Comparison of ENCODE assay signal across 15 cellular contexts in genomic region chr1:224544711-224545110, GRCh38.
DNase-seq lines count a peak whose midpoint lies in the region; ATAC-seq and TF ChIP-seq lines count a peak whose summit lies in the region.
"Had no signal": no experiment of that assay in that cellular context is flagged by ENCODE, and none has a peak within 500 bp of the region (broad histone marks: within the 10 kb centered on the region; RNA-seq: fewer than 3 reads in every experiment).

No MANE protein-coding gene starts in this region.

- H3K9me2 ChIP-seq in GM23248 (ENCODE audit: insufficient read depth) (no peaks in the 10 kb centered on the region), PC-9 (ENCODE audit: insufficient read depth) (no peaks in the 10 kb centered on the region)

- H3K36me3 ChIP-seq in GM23248 (ENCODE audit: low read depth) (no peaks in the 10 kb centered on the region), PC-9 (ENCODE audit: low read depth) (no peaks in the 10 kb centered on the region), esophagus muscularis mucosa (no peaks in the 10 kb centered on the region), subcutaneous abdominal adipose tissue (ENCODE audit: control insufficient read depth in 5 of 5, insufficient read depth in 5 of 5, low read length in 5 of 5) (no peaks in the 10 kb centered on the region)

- no peak for TF ChIP-seq POLR2A in esophagus muscularis mucosa (IDR thresholded peaks at IDR 0.05; ENCODE audit: low read depth)

- POLR2A ChIA-PET in PC-9 (lab: Charles Lee; ENCODE audit: unreplicated experiment), result no interaction called here

- ATAC-seq in GM21515 (IDR thresholded peaks at IDR 0.05; ENCODE audit: unreplicated experiment) (no peak), GM21367 (IDR thresholded peaks at IDR 0.05; ENCODE audit: unreplicated experiment) (no peak), GM18511 (IDR thresholded peaks at IDR 0.05; ENCODE audit: unreplicated experiment) (no peak)
- ATAC-seq: T-helper 17 cell had no signal

- no peaks in the 10 kb centered on the region for H3K27me3 ChIP-seq in GM23248 (replicated peaks; ENCODE audit: insufficient read depth)
- no peaks in the 10 kb centered on the region for H3K27me3 ChIP-seq in PC-9 (ENCODE audit: insufficient read depth, low read depth)
- H3K27me3 ChIP-seq in esophagus muscularis mucosa, result no peaks in the 10 kb centered on the region
- no peaks in the 10 kb centered on the region for H3K27me3 ChIP-seq in subcutaneous abdominal adipose tissue (ENCODE audit: control insufficient read depth in 5 of 5, insufficient read depth in 4 of 5, low read length in 5 of 5)

- 50% methylated on average over 2 of the region's 2 CpGs for WGBS in GM23248 (ENCODE audit: low coverage in 1 of 2, low lambda C conversion rate in 2 of 2, missing lambda C conversion rate in 2 of 2), 2 experiments
- WGBS in esophagus muscularis mucosa, result 83% methylated on average over 2 of the region's 2 CpGs

- no TSS peak for BruUV-seq in PC-9 (replicated peaks; lab: Mats Ljungman, UMichigan)

- H3F3A ChIP-seq in GM23248 (ENCODE audit: insufficient read depth), result peaks cover 49% of the 10 kb centered on the region
- H3F3A ChIP-seq in PC-9 (ENCODE audit: insufficient read depth, low read depth), result peaks cover 30% of the 10 kb centered on the region

- intact Hi-C loops in PC-9 (cut with micrococcal nuclease; ENCODE audit: unreplicated experiment), result no loop called here
- intact Hi-C loops in esophagus muscularis mucosa (cut with DNase I), result no loop called here

- peaks cover 56% of the 10 kb centered on the region for H3K4me1 ChIP-seq in GM23248 (ENCODE audit: insufficient read depth)
- peaks cover 46% of the 10 kb centered on the region for H3K4me1 ChIP-seq in PC-9 (replicated peaks; ENCODE audit: insufficient read depth)
- no peaks in the 10 kb centered on the region for H3K4me1 ChIP-seq in esophagus muscularis mucosa
- H3K4me1 ChIP-seq in subcutaneous abdominal adipose tissue (ENCODE audit: control insufficient read depth in 5 of 5, insufficient read depth in 5 of 5, low read length in 5 of 5), result peaks cover 0 to 32% (median 9%) of the 10 kb centered on the region in 5 donors
- H3K4me1 ChIP-seq: Caco-2 had no signal

- H3K79me2 ChIP-seq in GM23248 (ENCODE audit: insufficient read depth) (no peaks in the 10 kb centered on the region), PC-9 (ENCODE audit: low read depth) (no peaks in the 10 kb centered on the region)

- peak overlapping the region; percentile 53 for H3K4me2 ChIP-seq in GM23248 (ENCODE audit: unreplicated experiment)
- H3K4me2 ChIP-seq in PC-9, result peak overlapping the region; percentile 71

- peak overlapping the region; percentile 73 for H3K27ac ChIP-seq in GM23248
- peak overlapping the region; percentile 98 for H3K27ac ChIP-seq in PC-9
- H3K27ac ChIP-seq in esophagus muscularis mucosa (replicated peaks in 1 of 4), result no peak overlapping the region
- H3K27ac ChIP-seq in subcutaneous abdominal adipose tissue (ENCODE audit: low read depth, low read length), result peak overlapping the region; percentile 27
- H3K27ac ChIP-seq: SK-N-MC had no signal

- DNase-seq in GM23248, result peak; percentile 35
- DNase-seq in PC-9, result no peak
- DNase-seq in esophagus muscularis mucosa (ENCODE audit: extremely low spot score), result peak; percentile 37
- DNase-seq: Caco-2, GDM1, NCI-H1105, NCI-H187, NCI-H446 treated with DMSO at 0.1 percent for 48 hours, NCI-H748 treated with DMSO at 0.1 percent for 48 hours, T-helper 17 cell had no signal

- H3K9me3 ChIP-seq in GM23248 (ENCODE audit: low read depth), result no peaks in the 10 kb centered on the region
- H3K9me3 ChIP-seq in PC-9 (ENCODE audit: insufficient read depth, low read depth), result 0 out of 2 replicates have a peak, but pooled peaks cover 3% of the 10 kb centered on the region
- H3K9me3 ChIP-seq in esophagus muscularis mucosa, result no peaks in the 10 kb centered on the region
- H3K9me3 ChIP-seq in subcutaneous abdominal adipose tissue (ENCODE audit: control insufficient read depth in 5 of 5, low read length in 5 of 5), result no peaks in the 10 kb centered on the region
- H3K9me3 ChIP-seq: Caco-2 had no signal

- in situ Hi-C loops in GM23248 (cut with MboI), result no loop called here

- no peak for TF ChIP-seq EP300 in esophagus muscularis mucosa (IDR thresholded peaks at IDR 0.05)

- CTCF ChIA-PET in PC-9 (lab: Charles Lee), result no interaction called here

- H4K20me1 ChIP-seq in GM23248 (ENCODE audit: insufficient read depth) (no peaks in the 10 kb centered on the region), PC-9 (ENCODE audit: insufficient read depth) (no peaks in the 10 kb centered on the region)

- H3K4me3 ChIP-seq in GM23248, result no peak overlapping the region; the same call in 1 of the 2 replicates
- H3K4me3 ChIP-seq in PC-9, result no peak overlapping the region
- H3K4me3 ChIP-seq in esophagus muscularis mucosa, result no peak overlapping the region
- no peak overlapping the region for H3K4me3 ChIP-seq in subcutaneous abdominal adipose tissue (ENCODE audit: low read depth in 1 of 5, low read length in 5 of 5)
- H3K4me3 ChIP-seq: SK-N-MC had no signal

- H3K9ac ChIP-seq in GM23248, result no peak overlapping the region
- no peak overlapping the region for H3K9ac ChIP-seq in subcutaneous abdominal adipose tissue (ENCODE audit: low read length in 5 of 5)

- TF ChIP-seq CTCF in PC-9 (conservative IDR thresholded peaks at IDR 0.05), result no peak
- TF ChIP-seq CTCF in esophagus muscularis mucosa (IDR thresholded peaks at IDR 0.05), result no peak

- H2AFZ ChIP-seq in GM23248 (peak overlapping the region; percentile 1; the same call in 1 of the 2 replicates), PC-9 (no peak overlapping the region)

Comparison
In these comparisons a context has a peak if more than half of its experiments do, and no peak if none do; other contexts are left out.
1. DNase-seq: peak in GM23248 (single experiment) and esophagus muscularis mucosa (single experiment); none in PC-9 (0 of 2).
2. H3K27ac ChIP-seq: peak in GM23248 (single experiment), PC-9 (single experiment) and subcutaneous abdominal adipose tissue (single experiment); none in esophagus muscularis mucosa (0 of 4).